8 cellular contexts compared by ENCODE assay signal in the genomic region with DNA sequence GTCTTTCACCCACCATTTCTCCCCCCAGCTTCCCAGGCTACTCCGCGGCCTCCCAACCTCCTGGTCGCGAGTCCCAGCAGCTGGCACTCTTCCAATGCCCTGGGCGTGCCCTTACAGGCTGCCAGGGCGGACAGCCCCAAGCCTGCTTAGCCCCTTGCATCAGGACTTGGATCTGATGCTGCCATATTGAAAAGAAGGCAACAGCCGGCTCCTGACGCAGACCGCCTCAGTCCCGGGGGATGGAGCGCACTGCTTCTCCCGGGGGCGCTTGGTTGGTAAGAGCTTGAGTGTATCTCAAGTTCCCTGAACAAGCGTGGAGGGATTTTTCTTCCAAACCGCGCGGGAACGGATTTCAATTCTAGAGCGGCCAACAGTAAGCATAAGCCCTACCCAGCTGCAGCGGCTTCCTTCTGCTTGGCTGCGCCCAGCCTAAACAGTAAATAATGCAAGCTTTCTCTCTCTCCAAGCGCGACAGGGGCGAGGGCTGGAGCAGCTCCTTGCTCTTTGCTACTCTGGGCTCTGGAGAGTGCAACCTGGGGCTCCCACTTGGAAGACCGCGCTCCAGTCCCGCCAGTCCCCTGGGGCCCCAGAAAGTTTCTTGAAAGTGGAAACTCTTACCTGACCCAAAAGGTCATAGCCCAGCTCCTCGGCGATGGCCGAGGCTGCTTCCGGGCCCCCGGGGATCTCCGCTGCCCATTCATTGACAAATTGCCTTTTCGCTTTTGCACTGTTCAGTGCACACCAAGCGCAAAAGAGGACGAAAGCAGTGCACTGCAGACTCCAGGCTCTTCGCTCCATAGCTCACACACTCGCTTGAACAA. TPM values are rescaled to one million over a fixed set of nuclear protein-coding genes. Genes with fewer than 3 reads are reported as not detected.
A peak's percentile ranks its signal among the peaks of the same experiment; 100 is the strongest.
DNase-seq lines count a peak whose midpoint lies in the region; ATAC-seq and TF ChIP-seq lines count a peak whose summit lies in the region.

No MANE protein-coding gene starts in this region.

- peaks cover 26% of the 10 kb centered on the region for H3K4me1 Mint-ChIP-seq in endothelial cell (ENCODE audit: unreplicated experiment)

- H3K9me3 Mint-ChIP-seq in endothelial cell (ENCODE audit: unreplicated experiment) = no peaks in the 10 kb centered on the region

- no peak overlapping the region for H3K27ac Mint-ChIP-seq in endothelial cell (ENCODE audit: unreplicated experiment)

- peak overlapping the region; percentile 83 for H3K4me3 Mint-ChIP-seq in endothelial cell (ENCODE audit: unreplicated experiment)

- no peaks in the 10 kb centered on the region for H3K36me3 Mint-ChIP-seq in endothelial cell (ENCODE audit: low read depth, unreplicated experiment)

- DNase-seq in NCI-H2171 (lab: John Stamatoyannopoulos, UW) (peak; percentile 60), endothelial cell (ENCODE audit: low spot score) (peak; percentile 25), retinal pigment epithelial cell (ENCODE audit: low read depth) (peak; percentile 8), superior temporal gyrus (ENCODE audit: extremely low spot score) (no peak), RKO (ENCODE audit: low spot score) (no peak)

- TF ChIP-seq CTCF in endothelial cell (IDR thresholded peaks at IDR 0.05; ENCODE audit: unreplicated experiment) (no peak), retinal pigment epithelial cell (conservative IDR thresholded peaks at IDR 0.05; ENCODE audit: low read depth, low read length) (no peak)

- peak overlapping the region; percentile 20 for H3K4me3 ChIP-seq in retinal pigment epithelial cell (ENCODE audit: low read length)

- ATAC-seq in GM19035 (IDR thresholded peaks at IDR 0.05; ENCODE audit: unreplicated experiment) (peak; percentile 47), GM18517 (IDR thresholded peaks at IDR 0.05; ENCODE audit: unreplicated experiment) (no peak), GM18520 (IDR thresholded peaks at IDR 0.05; ENCODE audit: unreplicated experiment) (no peak)

- peaks cover 14% of the 10 kb centered on the region for H3K27me3 Mint-ChIP-seq in endothelial cell (ENCODE audit: unreplicated experiment)

RNA-seq across cellular contexts. Expression of a gene that starts 0.6 kb away (rescaled TPM):
- total RNA-seq in endothelial cell (ENCODE audit: unreplicated experiment) = 0.41 TPM

Comparison
In these comparisons a context has a peak if more than half of its experiments do, and no peak if none do; other contexts are left out.
1. DNase-seq: peak in NCI-H2171 (single experiment), endothelial cell (single experiment) and retinal pigment epithelial cell (single experiment); none in superior temporal gyrus (single experiment) and RKO (single experiment).